1 cellular context compared by ENCODE assay signal in the genomic region with DNA sequence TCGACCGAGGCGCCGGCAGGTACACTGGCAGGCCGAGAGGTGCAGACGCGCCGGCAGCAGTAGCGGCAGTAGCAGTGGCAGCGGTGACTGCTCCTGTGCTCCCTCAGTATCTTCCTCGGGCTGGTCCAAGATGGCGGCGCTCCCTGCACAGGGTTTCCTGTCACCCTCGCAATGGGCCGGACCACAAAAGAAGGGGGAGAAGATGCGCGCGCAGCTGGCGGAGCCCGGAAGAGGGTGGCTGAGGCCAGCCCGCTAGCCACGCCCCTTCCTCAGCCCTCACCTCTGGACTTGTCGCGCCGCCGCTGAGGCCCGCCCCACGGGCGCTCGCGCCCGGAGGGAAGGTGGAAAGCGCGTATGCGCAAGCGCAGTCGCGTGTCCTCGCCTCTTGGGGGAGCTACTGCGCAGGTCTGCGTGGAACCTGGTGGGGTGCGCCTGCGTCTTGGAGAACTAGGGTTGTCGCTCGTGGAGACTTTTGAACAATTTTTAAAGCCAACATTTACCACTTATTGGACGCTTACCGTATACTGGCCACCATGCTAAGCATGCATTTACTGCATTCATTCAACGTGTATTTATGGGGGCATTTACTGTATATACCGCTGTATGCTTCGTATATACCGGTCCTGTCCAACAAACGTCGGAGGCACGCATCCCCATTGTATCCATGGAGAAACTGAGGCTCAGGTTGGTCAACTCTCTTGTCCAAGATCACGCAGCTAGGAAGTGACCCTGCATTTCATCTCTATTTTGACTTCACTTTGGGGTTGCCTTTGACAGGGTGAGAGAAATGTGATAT.
A peak's percentile ranks its signal among the peaks of the same experiment; 100 is the strongest.
TF ChIP-seq lines count a peak whose summit lies in the region.

Gene RAB14 (minus strand): TSS at position 132 of the 796 bp plus-strand sequence. CDS start 8,457 bp downstream, outside the sequence.

TF ChIP-seq in WTC11, 78 proteins besides CTCF, POLR2A, EP300 and RAD21 (continued from another document):
- TF ChIP-seq, protein P1, sequence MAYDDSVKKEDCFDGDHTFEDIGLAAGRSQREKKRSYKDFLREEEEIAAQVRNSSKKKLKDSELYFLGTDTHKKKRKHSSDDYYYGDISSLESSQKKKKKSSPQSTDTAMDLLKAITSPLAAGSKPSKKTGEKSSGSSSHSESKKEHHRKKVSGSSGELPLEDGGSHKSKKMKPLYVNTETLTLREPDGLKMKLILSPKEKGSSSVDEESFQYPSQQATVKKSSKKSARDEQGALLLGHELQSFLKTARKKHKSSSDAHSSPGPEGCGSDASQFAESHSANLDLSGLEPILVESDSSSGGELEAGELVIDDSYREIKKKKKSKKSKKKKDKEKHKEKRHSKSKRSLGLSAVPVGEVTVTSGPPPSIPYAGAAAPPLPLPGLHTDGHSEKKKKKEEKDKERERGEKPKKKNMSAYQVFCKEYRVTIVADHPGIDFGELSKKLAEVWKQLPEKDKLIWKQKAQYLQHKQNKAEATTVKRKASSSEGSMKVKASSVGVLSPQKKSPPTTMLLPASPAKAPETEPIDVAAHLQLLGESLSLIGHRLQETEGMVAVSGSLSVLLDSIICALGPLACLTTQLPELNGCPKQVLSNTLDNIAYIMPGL (CRISPR knock-in tag; IDR thresholded peaks at IDR 0.05) = no peak
- TF ChIP-seq ZBTB43 (CRISPR knock-in tag; IDR thresholded peaks at IDR 0.05) (no peak), SMAD4 (CRISPR knock-in tag; IDR thresholded peaks at IDR 0.05) (no peak), GABPB1 (CRISPR knock-in tag; IDR thresholded peaks at IDR 0.05) (peak; percentile 63), TCF7 (CRISPR knock-in tag; IDR thresholded peaks at IDR 0.05; ENCODE audit: low read depth) (no peak), ZNF532 (CRISPR knock-in tag; IDR thresholded peaks at IDR 0.05; ENCODE audit: borderline replicate concordance) (no peak), ZNF425 (CRISPR knock-in tag; conservative IDR thresholded peaks at IDR 0.05) (no peak), NR3C1 (CRISPR knock-in tag; conservative IDR thresholded peaks at IDR 0.05; ENCODE audit: low read depth) (no peak), STAT6 (CRISPR knock-in tag; conservative IDR thresholded peaks at IDR 0.05; ENCODE audit: low read depth) (no peak), ATF2 (CRISPR knock-in tag; IDR thresholded peaks at IDR 0.05; ENCODE audit: borderline replicate concordance, low read depth) (no peak), GRHL2 (CRISPR knock-in tag; IDR thresholded peaks at IDR 0.05; ENCODE audit: insufficient replicate concordance, severe bottlenecking) (no peak), ZNF232 (CRISPR knock-in tag; IDR thresholded peaks at IDR 0.05) (no peak), FOXK1 (CRISPR knock-in tag; IDR thresholded peaks at IDR 0.05) (peak; percentile 61), HMGA2 (CRISPR knock-in tag; IDR thresholded peaks at IDR 0.05) (no peak), ZNF317 (CRISPR knock-in tag; IDR thresholded peaks at IDR 0.05; ENCODE audit: borderline replicate concordance, low read depth) (no peak), ARID4B (CRISPR knock-in tag; IDR thresholded peaks at IDR 0.05; ENCODE audit: borderline replicate concordance) (no peak), SOX15 (CRISPR knock-in tag; IDR thresholded peaks at IDR 0.05) (no peak), CREB1 (CRISPR knock-in tag; IDR thresholded peaks at IDR 0.05) (no peak), ZNF263 (CRISPR knock-in tag; IDR thresholded peaks at IDR 0.05; ENCODE audit: low read depth) (no peak), ZNF219 (CRISPR knock-in tag; IDR thresholded peaks at IDR 0.05; ENCODE audit: borderline replicate concordance) (peak; percentile 93)
- TF ChIP-seq, protein P2, sequence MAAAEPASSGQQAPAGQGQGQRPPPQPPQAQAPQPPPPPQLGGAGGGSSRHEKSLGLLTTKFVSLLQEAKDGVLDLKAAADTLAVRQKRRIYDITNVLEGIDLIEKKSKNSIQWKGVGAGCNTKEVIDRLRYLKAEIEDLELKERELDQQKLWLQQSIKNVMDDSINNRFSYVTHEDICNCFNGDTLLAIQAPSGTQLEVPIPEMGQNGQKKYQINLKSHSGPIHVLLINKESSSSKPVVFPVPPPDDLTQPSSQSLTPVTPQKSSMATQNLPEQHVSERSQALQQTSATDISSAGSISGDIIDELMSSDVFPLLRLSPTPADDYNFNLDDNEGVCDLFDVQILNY (CRISPR knock-in tag; IDR thresholded peaks at IDR 0.05) = no peak; the same call in 1 of the 2 replicates
- TF ChIP-seq, protein P3, sequence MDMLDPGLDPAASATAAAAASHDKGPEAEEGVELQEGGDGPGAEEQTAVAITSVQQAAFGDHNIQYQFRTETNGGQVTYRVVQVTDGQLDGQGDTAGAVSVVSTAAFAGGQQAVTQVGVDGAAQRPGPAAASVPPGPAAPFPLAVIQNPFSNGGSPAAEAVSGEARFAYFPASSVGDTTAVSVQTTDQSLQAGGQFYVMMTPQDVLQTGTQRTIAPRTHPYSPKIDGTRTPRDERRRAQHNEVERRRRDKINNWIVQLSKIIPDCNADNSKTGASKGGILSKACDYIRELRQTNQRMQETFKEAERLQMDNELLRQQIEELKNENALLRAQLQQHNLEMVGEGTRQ (CRISPR knock-in tag; IDR thresholded peaks at IDR 0.05) = no peak
- TF ChIP-seq, protein P4, sequence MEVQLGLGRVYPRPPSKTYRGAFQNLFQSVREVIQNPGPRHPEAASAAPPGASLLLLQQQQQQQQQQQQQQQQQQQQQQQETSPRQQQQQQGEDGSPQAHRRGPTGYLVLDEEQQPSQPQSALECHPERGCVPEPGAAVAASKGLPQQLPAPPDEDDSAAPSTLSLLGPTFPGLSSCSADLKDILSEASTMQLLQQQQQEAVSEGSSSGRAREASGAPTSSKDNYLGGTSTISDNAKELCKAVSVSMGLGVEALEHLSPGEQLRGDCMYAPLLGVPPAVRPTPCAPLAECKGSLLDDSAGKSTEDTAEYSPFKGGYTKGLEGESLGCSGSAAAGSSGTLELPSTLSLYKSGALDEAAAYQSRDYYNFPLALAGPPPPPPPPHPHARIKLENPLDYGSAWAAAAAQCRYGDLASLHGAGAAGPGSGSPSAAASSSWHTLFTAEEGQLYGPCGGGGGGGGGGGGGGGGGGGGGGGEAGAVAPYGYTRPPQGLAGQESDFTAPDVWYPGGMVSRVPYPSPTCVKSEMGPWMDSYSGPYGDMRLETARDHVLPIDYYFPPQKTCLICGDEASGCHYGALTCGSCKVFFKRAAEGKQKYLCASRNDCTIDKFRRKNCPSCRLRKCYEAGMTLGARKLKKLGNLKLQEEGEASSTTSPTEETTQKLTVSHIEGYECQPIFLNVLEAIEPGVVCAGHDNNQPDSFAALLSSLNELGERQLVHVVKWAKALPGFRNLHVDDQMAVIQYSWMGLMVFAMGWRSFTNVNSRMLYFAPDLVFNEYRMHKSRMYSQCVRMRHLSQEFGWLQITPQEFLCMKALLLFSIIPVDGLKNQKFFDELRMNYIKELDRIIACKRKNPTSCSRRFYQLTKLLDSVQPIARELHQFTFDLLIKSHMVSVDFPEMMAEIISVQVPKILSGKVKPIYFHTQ (CRISPR knock-in tag; IDR thresholded peaks at IDR 0.05) = no peak
